ENCODE assay signal across 4 cellular contexts in genomic region chr17:27846808-27847307, GRCh38. TPM values are rescaled to one million over a fixed set of nuclear protein-coding genes. Genes with fewer than 3 reads are reported as not detected.
"Had no signal": no experiment of that assay in that cellular context is flagged by ENCODE, and none has a peak within 500 bp of the region (broad histone marks: within the 10 kb centered on the region; RNA-seq: fewer than 3 reads in every experiment).

No MANE protein-coding gene starts in this region.

RNA-seq across cellular contexts. Expression of gene NOS2, which starts 46.5 kb away (rescaled TPM):
- total RNA-seq: ascending aorta, endothelial cell of umbilical vein, osteocyte, thoracic aorta had no signal
